ENCODE assay signal across 1 cellular context in the genomic region with DNA sequence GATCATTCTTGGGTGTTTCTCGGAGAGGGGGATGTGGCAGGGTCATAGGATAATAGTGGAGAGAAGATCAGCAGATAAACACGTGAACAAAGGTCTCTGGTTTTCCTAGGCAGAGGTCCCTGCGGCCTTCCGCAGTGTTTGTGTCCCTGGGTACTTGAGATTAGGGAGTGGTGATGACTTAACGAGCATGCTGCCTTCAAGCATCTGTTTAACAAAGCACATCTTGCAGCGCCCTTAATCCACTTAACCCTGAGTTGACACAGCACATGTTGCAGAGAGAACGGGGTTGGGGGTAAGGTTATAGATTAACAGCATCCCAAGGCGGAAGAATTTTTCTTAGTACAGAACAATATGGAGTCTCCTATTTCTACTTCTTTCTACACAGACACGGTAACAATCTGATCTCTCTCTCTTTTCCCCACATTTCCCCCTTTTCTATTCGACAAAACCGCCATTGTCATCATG.
TF ChIP-seq lines count a peak whose summit lies in the region.

No MANE protein-coding gene starts in this region.

TF ChIP-seq in HEK293, 187 proteins besides CTCF, POLR2A, EP300 and RAD21 (continued from another document):
- TF ChIP-seq, protein P1, sequence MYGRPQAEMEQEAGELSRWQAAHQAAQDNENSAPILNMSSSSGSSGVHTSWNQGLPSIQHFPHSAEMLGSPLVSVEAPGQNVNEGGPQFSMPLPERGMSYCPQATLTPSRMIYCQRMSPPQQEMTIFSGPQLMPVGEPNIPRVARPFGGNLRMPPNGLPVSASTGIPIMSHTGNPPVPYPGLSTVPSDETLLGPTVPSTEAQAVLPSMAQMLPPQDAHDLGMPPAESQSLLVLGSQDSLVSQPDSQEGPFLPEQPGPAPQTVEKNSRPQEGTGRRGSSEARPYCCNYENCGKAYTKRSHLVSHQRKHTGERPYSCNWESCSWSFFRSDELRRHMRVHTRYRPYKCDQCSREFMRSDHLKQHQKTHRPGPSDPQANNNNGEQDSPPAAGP (tag by site-specific recombination; IDR thresholded peaks at IDR 0.05): peak; percentile 83
- TF ChIP-seq FEZF1 (tag by site-specific recombination; IDR thresholded peaks at IDR 0.05) (peak; percentile 28; the same call in 1 of the 2 replicates), SP7 (tag by site-specific recombination; IDR thresholded peaks at IDR 0.05) (peak; percentile 61; the same call in 1 of the 2 replicates), ZSCAN30 (tag by site-specific recombination; IDR thresholded peaks at IDR 0.05) (0 out of 2 replicates have a peak, but pooled peaks have one; percentile 23), GLIS1 (tag by site-specific recombination; IDR thresholded peaks at IDR 0.05) (peak; percentile 43), WT1 (tag by site-specific recombination; IDR thresholded peaks at IDR 0.05) (peak; percentile 99), ZNF596 (tag by site-specific recombination; IDR thresholded peaks at IDR 0.05) (peak; percentile 49; the same call in 1 of the 2 replicates), KLF1 (tag by site-specific recombination; IDR thresholded peaks at IDR 0.05) (peak; percentile 94), ZIC2 (tag by site-specific recombination; IDR thresholded peaks at IDR 0.05) (0 out of 2 replicates have a peak, but pooled peaks have one; percentile 26), ZNF629 (tag by site-specific recombination; IDR thresholded peaks at IDR 0.05) (0 out of 2 replicates have a peak, but pooled peaks have one; percentile 24), IKZF3 (tag by site-specific recombination; IDR thresholded peaks at IDR 0.05) (peak; percentile 71), OSR2 (tag by site-specific recombination; IDR thresholded peaks at IDR 0.05) (peak; percentile 75), SCRT1 (tag by site-specific recombination; IDR thresholded peaks at IDR 0.05; ENCODE audit: borderline replicate concordance) (peak; percentile 72; the same call in 1 of the 2 replicates), MZF1 (tag by site-specific recombination; IDR thresholded peaks at IDR 0.05; ENCODE audit: borderline replicate concordance) (peak; percentile 57; the same call in 1 of the 2 replicates), ZNF843 (tag by site-specific recombination; IDR thresholded peaks at IDR 0.05) (0 out of 2 replicates have a peak, but pooled peaks have one; percentile 51), ZBTB48 (tag by site-specific recombination; IDR thresholded peaks at IDR 0.05) (peak; percentile 72)
- TF ChIP-seq, protein P2, sequence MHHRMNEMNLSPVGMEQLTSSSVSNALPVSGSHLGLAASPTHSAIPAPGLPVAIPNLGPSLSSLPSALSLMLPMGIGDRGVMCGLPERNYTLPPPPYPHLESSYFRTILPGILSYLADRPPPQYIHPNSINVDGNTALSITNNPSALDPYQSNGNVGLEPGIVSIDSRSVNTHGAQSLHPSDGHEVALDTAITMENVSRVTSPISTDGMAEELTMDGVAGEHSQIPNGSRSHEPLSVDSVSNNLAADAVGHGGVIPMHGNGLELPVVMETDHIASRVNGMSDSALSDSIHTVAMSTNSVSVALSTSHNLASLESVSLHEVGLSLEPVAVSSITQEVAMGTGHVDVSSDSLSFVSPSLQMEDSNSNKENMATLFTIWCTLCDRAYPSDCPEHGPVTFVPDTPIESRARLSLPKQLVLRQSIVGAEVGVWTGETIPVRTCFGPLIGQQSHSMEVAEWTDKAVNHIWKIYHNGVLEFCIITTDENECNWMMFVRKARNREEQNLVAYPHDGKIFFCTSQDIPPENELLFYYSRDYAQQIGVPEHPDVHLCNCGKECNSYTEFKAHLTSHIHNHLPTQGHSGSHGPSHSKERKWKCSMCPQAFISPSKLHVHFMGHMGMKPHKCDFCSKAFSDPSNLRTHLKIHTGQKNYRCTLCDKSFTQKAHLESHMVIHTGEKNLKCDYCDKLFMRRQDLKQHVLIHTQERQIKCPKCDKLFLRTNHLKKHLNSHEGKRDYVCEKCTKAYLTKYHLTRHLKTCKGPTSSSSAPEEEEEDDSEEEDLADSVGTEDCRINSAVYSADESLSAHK (tag by site-specific recombination; IDR thresholded peaks at IDR 0.05): 0 out of 2 replicates have a peak, but pooled peaks have one; percentile 28
- TF ChIP-seq, protein P3, sequence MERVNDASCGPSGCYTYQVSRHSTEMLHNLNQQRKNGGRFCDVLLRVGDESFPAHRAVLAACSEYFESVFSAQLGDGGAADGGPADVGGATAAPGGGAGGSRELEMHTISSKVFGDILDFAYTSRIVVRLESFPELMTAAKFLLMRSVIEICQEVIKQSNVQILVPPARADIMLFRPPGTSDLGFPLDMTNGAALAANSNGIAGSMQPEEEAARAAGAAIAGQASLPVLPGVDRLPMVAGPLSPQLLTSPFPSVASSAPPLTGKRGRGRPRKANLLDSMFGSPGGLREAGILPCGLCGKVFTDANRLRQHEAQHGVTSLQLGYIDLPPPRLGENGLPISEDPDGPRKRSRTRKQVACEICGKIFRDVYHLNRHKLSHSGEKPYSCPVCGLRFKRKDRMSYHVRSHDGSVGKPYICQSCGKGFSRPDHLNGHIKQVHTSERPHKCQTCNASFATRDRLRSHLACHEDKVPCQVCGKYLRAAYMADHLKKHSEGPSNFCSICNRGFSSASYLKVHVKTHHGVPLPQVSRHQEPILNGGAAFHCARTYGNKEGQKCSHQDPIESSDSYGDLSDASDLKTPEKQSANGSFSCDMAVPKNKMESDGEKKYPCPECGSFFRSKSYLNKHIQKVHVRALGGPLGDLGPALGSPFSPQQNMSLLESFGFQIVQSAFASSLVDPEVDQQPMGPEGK (tag by site-specific recombination; IDR thresholded peaks at IDR 0.05): 0 out of 2 replicates have a peak, but pooled peaks have one; percentile 25
- TF ChIP-seq, protein P4, sequence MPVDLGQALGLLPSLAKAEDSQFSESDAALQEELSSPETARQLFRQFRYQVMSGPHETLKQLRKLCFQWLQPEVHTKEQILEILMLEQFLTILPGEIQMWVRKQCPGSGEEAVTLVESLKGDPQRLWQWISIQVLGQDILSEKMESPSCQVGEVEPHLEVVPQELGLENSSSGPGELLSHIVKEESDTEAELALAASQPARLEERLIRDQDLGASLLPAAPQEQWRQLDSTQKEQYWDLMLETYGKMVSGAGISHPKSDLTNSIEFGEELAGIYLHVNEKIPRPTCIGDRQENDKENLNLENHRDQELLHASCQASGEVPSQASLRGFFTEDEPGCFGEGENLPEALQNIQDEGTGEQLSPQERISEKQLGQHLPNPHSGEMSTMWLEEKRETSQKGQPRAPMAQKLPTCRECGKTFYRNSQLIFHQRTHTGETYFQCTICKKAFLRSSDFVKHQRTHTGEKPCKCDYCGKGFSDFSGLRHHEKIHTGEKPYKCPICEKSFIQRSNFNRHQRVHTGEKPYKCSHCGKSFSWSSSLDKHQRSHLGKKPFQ (tag by site-specific recombination; IDR thresholded peaks at IDR 0.05): peak; percentile 18; the same call in 1 of the 2 replicates
- TF ChIP-seq, protein P5, sequence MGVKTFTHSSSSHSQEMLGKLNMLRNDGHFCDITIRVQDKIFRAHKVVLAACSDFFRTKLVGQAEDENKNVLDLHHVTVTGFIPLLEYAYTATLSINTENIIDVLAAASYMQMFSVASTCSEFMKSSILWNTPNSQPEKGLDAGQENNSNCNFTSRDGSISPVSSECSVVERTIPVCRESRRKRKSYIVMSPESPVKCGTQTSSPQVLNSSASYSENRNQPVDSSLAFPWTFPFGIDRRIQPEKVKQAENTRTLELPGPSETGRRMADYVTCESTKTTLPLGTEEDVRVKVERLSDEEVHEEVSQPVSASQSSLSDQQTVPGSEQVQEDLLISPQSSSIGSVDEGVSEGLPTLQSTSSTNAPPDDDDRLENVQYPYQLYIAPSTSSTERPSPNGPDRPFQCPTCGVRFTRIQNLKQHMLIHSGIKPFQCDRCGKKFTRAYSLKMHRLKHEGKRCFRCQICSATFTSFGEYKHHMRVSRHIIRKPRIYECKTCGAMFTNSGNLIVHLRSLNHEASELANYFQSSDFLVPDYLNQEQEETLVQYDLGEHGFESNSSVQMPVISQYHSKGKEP (tag by site-specific recombination; IDR thresholded peaks at IDR 0.05): peak; percentile 62; the same call in 1 of the 2 replicates
